16 cellular contexts compared by ENCODE assay signal in genomic region chr16:57532251-57532625, GRCh38. TPM values are rescaled to one million over a fixed set of nuclear protein-coding genes. Genes with fewer than 3 reads are reported as not detected.
DNase-seq lines count a peak whose midpoint lies in the region; ATAC-seq and TF ChIP-seq lines count a peak whose summit lies in the region.
"Had no signal": no experiment of that assay in that cellular context is flagged by ENCODE, and none has a peak within 500 bp of the region (broad histone marks: within the 10 kb centered on the region; RNA-seq: fewer than 3 reads in every experiment).

No MANE protein-coding gene starts in this region.

- peaks cover 5 to 11% (median 6%) of the 10 kb centered on the region in 3 donors for H3K36me3 Mint-ChIP-seq in immature natural killer cell

- no peaks in the 10 kb centered on the region for H3K9me3 Mint-ChIP-seq in immature natural killer cell

- peak overlapping the region in 1 of 2 donors; percentile 57 for H3K4me3 ChIP-seq in stomach smooth muscle (ENCODE audit: low read length in 2 of 2)
- H3K4me3 ChIP-seq: psoas muscle had no signal

- CTCF ChIA-PET in RWPE1 (lab: Yijun Ruan, JAX), result interaction anchor here (0.7 to 2.1 kb wide), 2 partner anchors 13 to 61 kb away, joined by 4 to 11 read pairs; no protein-coding TSS in a partner anchor

- H3K27me3 ChIP-seq in stomach smooth muscle (ENCODE audit: control insufficient read depth in 1 of 2, insufficient read depth in 2 of 2, low read length in 2 of 2), result no peaks in the 10 kb centered on the region
- H3K27me3 ChIP-seq: breast epithelium had no signal

- H3K27ac ChIP-seq in RWPE1, result peak overlapping the region; percentile 82
- peak overlapping the region; percentile 18 for H3K27ac ChIP-seq in stomach smooth muscle (ENCODE audit: low read length)
- H3K27ac ChIP-seq: psoas muscle had no signal

- TF ChIP-seq CTCF in RWPE1 (conservative IDR thresholded peaks at IDR 0.05; ENCODE audit: low read depth), result no peak

- H3K36me3 ChIP-seq in stomach smooth muscle (ENCODE audit: control insufficient read depth in 2 of 2, insufficient read depth in 2 of 2, low read length in 2 of 2), result peaks cover 3 to 4% of the 10 kb centered on the region in 2 donors
- H3K36me3 ChIP-seq: breast epithelium had no signal

- no peak overlapping the region for H3K9ac ChIP-seq in stomach smooth muscle (ENCODE audit: low read length in 2 of 2)

- H3K27ac Mint-ChIP-seq in immature natural killer cell, result peak overlapping the region; percentile 98 to 99 (median 99)

- no peak for ATAC-seq in HG02884 (IDR thresholded peaks at IDR 0.05; ENCODE audit: unreplicated experiment)
- ATAC-seq in HG03460 (IDR thresholded peaks at IDR 0.05; ENCODE audit: unreplicated experiment), result no peak
- ATAC-seq: psoas muscle had no signal

- POLR2A ChIA-PET in RWPE1 (lab: Yijun Ruan, JAX; ENCODE audit: low non-redundant PET), result no interaction called here

- H3K4me3 Mint-ChIP-seq in immature natural killer cell, result peak overlapping the region; percentile 60 to 93 (median 88)

- DNase-seq in activated CD8-positive, alpha-beta memory T cell treated with anti-CD3 and anti-CD28 coated beads, Interleukin-2, amount 50 U/mL, for 48 hours, result peak; percentile 51
- no peak for DNase-seq in activated CD8-positive, alpha-beta memory T cell treated with anti-CD3 and anti-CD28 coated beads for 24 hours
- no peak for DNase-seq in RWPE1 (ENCODE audit: low spot score)
- no peak for DNase-seq in immature natural killer cell
- DNase-seq in NCI-H1930 (lab: John Stamatoyannopoulos, UW), result no peak
- DNase-seq: activated CD4-positive, alpha-beta T cell treated with anti-CD3 and anti-CD28 coated beads, Interleukin-2, amount 50 U/mL, for 4 hours; GOT3; MM.1S; psoas muscle; SHP77 treated with DMSO at 0.1 percent for 48 hours had no signal

- H3K4me1 Mint-ChIP-seq in immature natural killer cell, result peaks cover 72 to 77% of the 10 kb centered on the region in 2 donors

- H3K9me3 ChIP-seq in stomach smooth muscle (ENCODE audit: control insufficient read depth in 2 of 2, low read length in 2 of 2), result no peaks in the 10 kb centered on the region
- H3K9me3 ChIP-seq: breast epithelium, psoas muscle had no signal

- peaks cover 51% of the 10 kb centered on the region for H3K4me1 ChIP-seq in stomach smooth muscle (ENCODE audit: control insufficient read depth, insufficient read depth, low read length)

- H3K27me3 Mint-ChIP-seq in immature natural killer cell (ENCODE audit: low read depth in 3 of 3), result peaks cover 12 to 27% (median 24%) of the 10 kb centered on the region in 3 donors

RNA-seq across cellular contexts. Expression of gene CCDC102A, which starts 4.1 kb away (rescaled TPM):
- 10 to 100 TPM in 2 of 3 donors, 1 to 10 TPM in 1; 8.8 to 26.4 (median 13.9) TPM for polyA plus RNA-seq in immature natural killer cell

RNA-seq across cellular contexts. Expression of gene ADGRG5, which starts 10.2 kb away (rescaled TPM):
- 100 to 1,000 TPM in 1 of 3 donors, 10 to 100 TPM in 2; 43.2 to 124 (median 77.4) TPM for polyA plus RNA-seq in immature natural killer cell
- polyA plus RNA-seq: AG04450, keratinocyte had no signal

RNA-seq across cellular contexts. Expression of gene DOK4, which starts 45.9 kb away (rescaled TPM):
- 1 to 10 TPM; 2.2 to 3.2 (median 2.8) TPM for polyA plus RNA-seq in immature natural killer cell
